In genomic region chr19:39934584-39935233, GRCh38 we compare ENCODE assay signal across 13 cellular contexts. TPM values are rescaled to one million over a fixed set of nuclear protein-coding genes. Genes with fewer than 3 reads are reported as not detected.
DNase-seq lines count a peak whose midpoint lies in the region; ATAC-seq and TF ChIP-seq lines count a peak whose summit lies in the region.
"Had no signal": no experiment of that assay in that cellular context is flagged by ENCODE, and none has a peak within 500 bp of the region (broad histone marks: within the 10 kb centered on the region; RNA-seq: fewer than 3 reads in every experiment).

TSS of gene FCGBP (minus strand) at chr19:39934634.

- peaks cover 6% of the 10 kb centered on the region for H3K36me3 Mint-ChIP-seq in activated CD8-positive, alpha-beta T cell treated with anti-CD3 and anti-CD28 coated beads for 36 hours (ENCODE audit: low read depth)

- POLR2A ChIA-PET in activated CD8-positive, alpha-beta T cell treated with anti-CD3 and anti-CD28 coated beads for 36 hours (lab: Charles Lee) = interaction anchor here (0.9 kb wide), 2 partner anchors 34 to 121 kb away, joined by 3 read pairs; partner anchors contain the start of gene ZNF780B

- no peak for ATAC-seq in activated CD8-positive, alpha-beta T cell treated with anti-CD3 and anti-CD28 coated beads for 36 hours
- no peak for ATAC-seq in stimulated activated naive CD8-positive, alpha-beta T cell treated with anti-CD3 and anti-CD28 coated beads, Interleukin-15, amount 100 ng/mL, for 72 hours
- no peak for ATAC-seq in GM19324 (IDR thresholded peaks at IDR 0.05; ENCODE audit: low FRiP score, unreplicated experiment)

- H3K4me1 Mint-ChIP-seq in activated CD8-positive, alpha-beta T cell treated with anti-CD3 and anti-CD28 coated beads for 36 hours (ENCODE audit: low read depth) = peaks cover 56% of the 10 kb centered on the region
- H3K4me1 Mint-ChIP-seq in stimulated activated naive CD8-positive, alpha-beta T cell treated with anti-CD3 and anti-CD28 coated beads, Interleukin-15, amount 100 ng/mL, for 72 hours = peaks cover 79% of the 10 kb centered on the region

- CTCF ChIA-PET in activated CD8-positive, alpha-beta T cell treated with anti-CD3 and anti-CD28 coated beads for 36 hours (lab: Charles Lee) = interaction anchor here (13.1 kb wide), 1 partner anchor 35 kb away, joined by 86 read pairs; the partner anchor contains the start of gene PSMC4

- DNase-seq in NCI-H2029 (lab: John Stamatoyannopoulos, UW) (peak; percentile 1), NCI-H2029 treated with DMSO at 0.1 percent for 48 hours (lab: John Stamatoyannopoulos, UW) (no peak), Ammon's horn (ENCODE audit: low spot score) (no peak), NCI-H2227 (lab: John Stamatoyannopoulos, UW; ENCODE audit: unreplicated experiment) (no peak)
- DNase-seq in activated CD8-positive, alpha-beta T cell treated with anti-CD3 and anti-CD28 coated beads for 36 hours = no peak
- peak in 1 of 2 donors; percentile 10 for DNase-seq in stimulated activated naive CD8-positive, alpha-beta T cell treated with anti-CD3 and anti-CD28 coated beads, Interleukin-15, amount 100 ng/mL, for 72 hours
- DNase-seq: 8988T, foreskin fibroblast, Karpas-422, NCI-H226, SHP77 had no signal

- H3K27me3 Mint-ChIP-seq in activated CD8-positive, alpha-beta T cell treated with anti-CD3 and anti-CD28 coated beads for 36 hours = no peaks in the 10 kb centered on the region
- no peaks in the 10 kb centered on the region for H3K27me3 Mint-ChIP-seq in stimulated activated naive CD8-positive, alpha-beta T cell treated with anti-CD3 and anti-CD28 coated beads, Interleukin-15, amount 100 ng/mL, for 72 hours

- no peak for TF ChIP-seq CTCF in activated CD8-positive, alpha-beta T cell treated with anti-CD3 and anti-CD28 coated beads for 36 hours (IDR thresholded peaks at IDR 0.05)

- H3K27ac ChIP-seq in layer of hippocampus (ENCODE audit: low read depth, low read length) = peak within 1 kb of the TSS; percentile 71

- H3K4me3 Mint-ChIP-seq in activated CD8-positive, alpha-beta T cell treated with anti-CD3 and anti-CD28 coated beads for 36 hours = no peak within 1 kb of the TSS
- H3K4me3 Mint-ChIP-seq in stimulated activated naive CD8-positive, alpha-beta T cell treated with anti-CD3 and anti-CD28 coated beads, Interleukin-15, amount 100 ng/mL, for 72 hours = peak within 1 kb of the TSS in 1 of 2 donors; percentile 74

- no peaks in the 10 kb centered on the region for H3K27me3 ChIP-seq in layer of hippocampus (ENCODE audit: control insufficient read depth, insufficient read depth, low read length)

- peak within 1 kb of the TSS; percentile 93 for H3K27ac Mint-ChIP-seq in activated CD8-positive, alpha-beta T cell treated with anti-CD3 and anti-CD28 coated beads for 36 hours
- H3K27ac Mint-ChIP-seq in stimulated activated naive CD8-positive, alpha-beta T cell treated with anti-CD3 and anti-CD28 coated beads, Interleukin-15, amount 100 ng/mL, for 72 hours = peak within 1 kb of the TSS; percentile 85 to 91

- H3K9me3 Mint-ChIP-seq in activated CD8-positive, alpha-beta T cell treated with anti-CD3 and anti-CD28 coated beads for 36 hours = peaks cover 5% of the 10 kb centered on the region
- peaks cover 9 to 17% of the 10 kb centered on the region in 2 donors for H3K9me3 Mint-ChIP-seq in stimulated activated naive CD8-positive, alpha-beta T cell treated with anti-CD3 and anti-CD28 coated beads, Interleukin-15, amount 100 ng/mL, for 72 hours

- intact Hi-C loops in activated CD8-positive, alpha-beta T cell treated with anti-CD3 and anti-CD28 coated beads for 36 hours (cut with micrococcal nuclease) = no loop called here

RNA-seq across cellular contexts. Expression of gene FCGBP, which starts in this region (rescaled TPM):
- total RNA-seq in activated CD8-positive, alpha-beta T cell treated with anti-CD3 and anti-CD28 coated beads for 36 hours = 1 to 10 TPM; 4.8 to 6.9 TPM
